In the genomic region with DNA sequence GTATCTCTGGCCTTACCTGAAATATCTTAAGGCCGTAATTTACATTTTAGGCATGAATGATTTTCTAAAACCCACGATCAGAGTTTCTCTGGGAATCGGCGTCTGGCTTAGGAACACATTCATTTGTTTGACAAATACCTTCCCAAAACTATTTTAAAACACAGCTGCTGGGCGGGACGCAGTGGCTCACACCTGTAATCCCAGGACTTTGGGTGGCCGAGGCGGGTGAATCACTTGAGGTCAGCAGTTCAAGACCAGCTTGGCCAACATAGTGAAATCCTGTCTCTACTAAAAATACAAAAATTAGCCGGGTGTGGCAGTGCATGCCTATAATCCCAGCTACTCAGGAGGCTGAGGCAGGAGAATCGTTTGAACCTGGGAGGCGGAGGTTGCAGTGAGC, we compare ENCODE assay signal across 1 cellular context. TPM values are rescaled to one million over a fixed set of nuclear protein-coding genes. Genes with fewer than 3 reads are reported as not detected.
"Had no signal": no experiment of that assay in that cellular context is flagged by ENCODE, and none has a peak within 500 bp of the region (broad histone marks: within the 10 kb centered on the region; RNA-seq: fewer than 3 reads in every experiment).

No MANE protein-coding gene starts in this region.

RNA-seq across cellular contexts. Expression of a gene that starts 16.5 kb away (rescaled TPM):
- total RNA-seq: myocyte had no signal
